Comparison of ENCODE assay signal across 25 cellular contexts in the genomic region with DNA sequence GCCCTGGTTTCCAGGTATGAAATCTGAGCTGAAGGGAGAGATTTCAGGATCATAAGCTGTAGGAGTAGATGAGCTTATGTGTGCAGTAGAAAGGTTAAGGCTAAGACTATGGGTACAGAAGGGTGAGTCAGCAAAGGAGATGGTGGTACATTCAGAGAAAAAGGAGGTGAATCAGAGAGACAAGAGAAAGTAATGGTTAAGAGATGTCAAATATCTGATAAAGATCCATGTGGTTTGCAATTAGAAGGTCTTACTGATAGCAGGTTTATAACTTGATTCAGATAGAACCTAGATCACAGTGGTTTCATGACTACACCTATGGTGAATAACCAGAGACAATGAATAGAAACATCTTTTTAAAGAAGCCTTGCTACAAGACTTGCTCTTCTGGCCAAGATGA. TPM values are rescaled to one million over a fixed set of nuclear protein-coding genes. Genes with fewer than 3 reads are reported as not detected.
"Had no signal": no experiment of that assay in that cellular context is flagged by ENCODE, and none has a peak within 500 bp of the region (broad histone marks: within the 10 kb centered on the region; RNA-seq: fewer than 3 reads in every experiment).

No MANE protein-coding gene starts in this region.

- H3K4me3 Mint-ChIP-seq: activated CD8-positive, alpha-beta memory T cell treated with anti-CD3 and anti-CD28 coated beads, Interleukin-2, amount 10 ng/mL, durations not matched to agents 7 days and 5 days; activated naive CD8-positive, alpha-beta T cell; T-helper 17 cell; WTC11 had no signal

- DNase-seq: activated CD8-positive, alpha-beta memory T cell treated with anti-CD3 and anti-CD28 coated beads, Interleukin-2, amount 10 ng/mL, durations not matched to agents 7 days and 5 days; activated effector memory CD4-positive, alpha-beta T cell treated with Interleukin-2 at 50 U/mL for 16 hours; activated naive CD4-positive, alpha-beta T cell; adrenal gland; aorta; central memory CD4-positive, alpha-beta T cell; Karpas-422; MM.1S; NCI-H1105 treated with DMSO at 0.1 percent for 48 hours; NCI-H1436 treated with DMSO at 0.1 percent for 48 hours; NCI-H187; NCI-H2081; NCI-H446; NCI-H524; PC-9; SIG-M5; T-helper 17 cell; T-helper 9 cell had no signal

- H3K27ac Mint-ChIP-seq: activated CD8-positive, alpha-beta memory T cell treated with anti-CD3 and anti-CD28 coated beads, Interleukin-2, amount 10 ng/mL, durations not matched to agents 7 days and 5 days; activated naive CD8-positive, alpha-beta T cell; T-helper 17 cell; WTC11 had no signal

- H3K36me3 Mint-ChIP-seq: activated CD8-positive, alpha-beta memory T cell treated with anti-CD3 and anti-CD28 coated beads, Interleukin-2, amount 10 ng/mL, durations not matched to agents 7 days and 5 days; activated naive CD8-positive, alpha-beta T cell had no signal

- H3K4me1 Mint-ChIP-seq: WTC11 had no signal

- H3K27ac ChIP-seq: adrenal gland, coronary artery, PC-9 had no signal

- ATAC-seq: activated CD8-positive, alpha-beta memory T cell treated with anti-CD3 and anti-CD28 coated beads, Interleukin-2, amount 10 ng/mL, durations not matched to agents 7 days and 5 days; K562; T-helper 17 cell; WTC11 had no signal

- H3K4me1 ChIP-seq: adrenal gland had no signal

- H3K9me3 ChIP-seq: adrenal gland had no signal

- H3K4me3 ChIP-seq: adrenal gland, coronary artery, K562, PC-9 had no signal

RNA-seq across cellular contexts. Expression of a gene that starts 4.5 kb away (rescaled TPM):
- total RNA-seq: activated CD8-positive, alpha-beta memory T cell treated with anti-CD3 and anti-CD28 coated beads, Interleukin-2, amount 10 ng/mL, durations not matched to agents 7 days and 5 days; aorta; bronchial epithelial cell; chondrocyte; K562; PC-9; RPMI7951; T-helper 17 cell had no signal
- polyA plus RNA-seq: aorta, K562 had no signal
